In the genomic region with DNA sequence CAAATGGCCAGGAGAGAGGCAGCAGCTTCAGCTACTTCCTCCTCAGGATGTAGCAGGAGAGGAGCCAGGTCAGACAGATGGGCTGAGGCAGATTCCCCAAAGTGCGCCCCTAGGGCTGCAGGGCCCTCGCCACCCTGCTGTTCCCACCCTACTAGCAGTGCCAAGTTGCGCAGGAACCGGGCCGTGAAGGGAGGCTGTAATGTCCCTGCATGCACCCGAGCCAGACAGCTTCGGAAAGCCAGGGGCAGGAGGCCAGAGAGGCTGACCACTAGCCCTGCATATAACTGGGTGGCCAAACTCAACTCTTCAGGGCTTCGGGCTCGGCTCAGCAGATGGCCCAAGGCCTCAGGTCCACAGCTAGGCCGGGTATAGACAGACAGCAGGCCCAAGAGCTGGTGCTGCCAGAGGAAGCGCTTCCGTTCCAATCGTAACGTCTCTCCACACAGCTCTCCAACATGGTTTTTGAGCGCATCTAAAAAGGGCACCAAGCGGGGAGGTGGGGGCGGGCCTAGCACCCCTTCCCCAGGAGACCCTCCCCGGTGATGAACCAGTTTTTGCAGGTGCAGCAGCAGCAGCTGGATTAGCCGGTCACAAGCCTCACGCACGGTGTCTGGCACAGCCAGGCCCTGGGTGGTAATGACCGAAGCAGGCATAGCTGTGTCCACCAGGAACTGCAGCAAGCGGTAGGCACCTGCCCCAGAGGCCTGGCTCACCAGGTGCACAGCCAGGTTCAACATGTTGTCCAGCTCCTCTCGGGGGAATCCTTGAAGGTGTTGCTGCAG, we compare ENCODE assay signal across 24 cellular contexts. TPM values are rescaled to one million over a fixed set of nuclear protein-coding genes. Genes with fewer than 3 reads are reported as not detected.
DNase-seq lines count a peak whose midpoint lies in the region; ATAC-seq and TF ChIP-seq lines count a peak whose summit lies in the region.
"Had no signal": no experiment of that assay in that cellular context is flagged by ENCODE, and none has a peak within 500 bp of the region (broad histone marks: within the 10 kb centered on the region; RNA-seq: fewer than 3 reads in every experiment).

No MANE protein-coding gene starts in this region.

- no peak overlapping the region for H2AK5ac ChIP-seq in mesenchymal stem cell (ENCODE audit: low read length, severe bottlenecking)

- no peak overlapping the region for H3K14ac ChIP-seq in mesenchymal stem cell (ENCODE audit: low read length in 2 of 2)

- no peaks in the 10 kb centered on the region for H3K9me3 Mint-ChIP-seq in activated CD8-positive, alpha-beta T cell treated with anti-CD3 and anti-CD28 coated beads, Interleukin-2, amount 10 ng/mL, durations not matched to agents 7 days and 5 days (ENCODE audit: insufficient read depth)
- no peaks in the 10 kb centered on the region for H3K9me3 Mint-ChIP-seq in activated CD8-positive, alpha-beta T cell treated with anti-CD3 and anti-CD28 coated beads for 36 hours
- H3K9me3 Mint-ChIP-seq: CD8-positive, alpha-beta memory T cell had no signal

- H4K8ac ChIP-seq in mesenchymal stem cell (ENCODE audit: low read length), result no peak overlapping the region

- H2AFZ ChIP-seq in GM23248 (no peak overlapping the region), mesenchymal stem cell (ENCODE audit: low read depth, low read length) (no peak overlapping the region)

- no peak overlapping the region for H2BK12ac ChIP-seq in mesenchymal stem cell (ENCODE audit: low read length in 2 of 2)

- peaks cover 43% of the 10 kb centered on the region for H3K36me3 Mint-ChIP-seq in activated CD8-positive, alpha-beta T cell treated with anti-CD3 and anti-CD28 coated beads, Interleukin-2, amount 10 ng/mL, durations not matched to agents 7 days and 5 days (ENCODE audit: low read depth)
- H3K36me3 Mint-ChIP-seq in activated CD8-positive, alpha-beta T cell treated with anti-CD3 and anti-CD28 coated beads for 36 hours (ENCODE audit: low read depth), result peaks cover 35% of the 10 kb centered on the region

- H3K27ac ChIP-seq in BLaER1 (no peak overlapping the region), GM23248 (no peak overlapping the region; the same call in 1 of the 2 replicates), mesenchymal stem cell (ENCODE audit: low read length, poor library complexity, severe bottlenecking) (no peak overlapping the region), uterus (no peak overlapping the region)
- H3K27ac ChIP-seq: SJCRH30 had no signal

- TF ChIP-seq CTCF in activated CD8-positive, alpha-beta T cell treated with anti-CD3 and anti-CD28 coated beads for 36 hours (IDR thresholded peaks at IDR 0.05), result no peak
- no peak for TF ChIP-seq CTCF in uterus (IDR thresholded peaks at IDR 0.05)

- DNase-seq in activated CD8-positive, alpha-beta T cell treated with anti-CD3 and anti-CD28 coated beads, Interleukin-2, amount 10 ng/mL, durations not matched to agents 7 days and 5 days, result no peak
- no peak for DNase-seq in activated CD8-positive, alpha-beta T cell treated with anti-CD3 and anti-CD28 coated beads for 36 hours
- DNase-seq in GM23248 (no peak), mesenchymal stem cell (no peak), NCI-H1694 treated with DMSO at 0.1 percent for 48 hours (lab: John Stamatoyannopoulos, UW) (no peak), NCI-H2227 (lab: John Stamatoyannopoulos, UW; ENCODE audit: unreplicated experiment) (no peak), uterus (no peak)
- DNase-seq: C1 segment of cervical spinal cord; CD8-positive, alpha-beta memory T cell; DMS153; H7; Kasumi-1; MV-4-11; NCI-H1105; NCI-H1436 treated with DMSO at 0.1 percent for 48 hours; NCI-H2029; NCI-H446 treated with DMSO at 0.1 percent for 48 hours; NCI-H526; NCI-H82; OCI-M1; SJCRH30 had no signal

- H3K27me3 ChIP-seq in BLaER1 (no peaks in the 10 kb centered on the region), GM23248 (replicated peaks; ENCODE audit: insufficient read depth) (no peaks in the 10 kb centered on the region), mesenchymal stem cell (ENCODE audit: control insufficient read depth in 1 of 2, insufficient read depth in 1 of 2, low read length in 2 of 2) (no peaks in the 10 kb centered on the region), uterus (no peaks in the 10 kb centered on the region)
- H3K27me3 ChIP-seq: SJCRH30 had no signal

- peaks cover 53% of the 10 kb centered on the region for H3K4me1 ChIP-seq in BLaER1
- H3K4me1 ChIP-seq in GM23248 (ENCODE audit: insufficient read depth), result peaks cover 25% of the 10 kb centered on the region
- peaks cover 14% of the 10 kb centered on the region for H3K4me1 ChIP-seq in mesenchymal stem cell (ENCODE audit: control insufficient read depth, insufficient read depth, low read depth, low read length)
- H3K4me1 ChIP-seq in uterus, result peaks cover 5 to 14% of the 10 kb centered on the region in 2 donors
- H3K4me1 ChIP-seq: SJCRH30 had no signal

- H3K9ac ChIP-seq in BLaER1 (peak overlapping the region; percentile 45), GM23248 (0 out of 2 replicates have a peak overlapping the region, but pooled peaks have one; percentile 13), mesenchymal stem cell (ENCODE audit: low read length) (peak overlapping the region; percentile 65)

- no peaks in the 10 kb centered on the region for H3K27me3 Mint-ChIP-seq in activated CD8-positive, alpha-beta T cell treated with anti-CD3 and anti-CD28 coated beads, Interleukin-2, amount 10 ng/mL, durations not matched to agents 7 days and 5 days (ENCODE audit: low read depth)
- H3K27me3 Mint-ChIP-seq in activated CD8-positive, alpha-beta T cell treated with anti-CD3 and anti-CD28 coated beads for 36 hours, result no peaks in the 10 kb centered on the region

- H2BK120ac ChIP-seq in mesenchymal stem cell (ENCODE audit: low read depth, low read length), result no peak overlapping the region

- no peak overlapping the region for H4K91ac ChIP-seq in mesenchymal stem cell (ENCODE audit: low read length)

- H3F3A ChIP-seq in GM23248 (ENCODE audit: insufficient read depth), result peaks cover 10% of the 10 kb centered on the region; the same call in 1 of the 2 replicates

- no peak for TF ChIP-seq POLR2A in uterus (IDR thresholded peaks at IDR 0.05)

- H3K9me2 ChIP-seq in GM23248 (ENCODE audit: insufficient read depth), result no peaks in the 10 kb centered on the region

- no peak overlapping the region for H3K4me3 ChIP-seq in BLaER1
- no peak overlapping the region for H3K4me3 ChIP-seq in GM23248
- no peak overlapping the region for H3K4me3 ChIP-seq in mesenchymal stem cell (ENCODE audit: insufficient read depth in 1 of 2, low read depth in 1 of 2, low read length in 2 of 2)
- no peak overlapping the region for H3K4me3 ChIP-seq in uterus
- H3K4me3 ChIP-seq: SJCRH30 had no signal

- H4K20me1 ChIP-seq in BLaER1 (peaks cover 74% of the 10 kb centered on the region), GM23248 (ENCODE audit: insufficient read depth) (no peaks in the 10 kb centered on the region)

- POLR2A ChIA-PET in activated CD8-positive, alpha-beta T cell treated with anti-CD3 and anti-CD28 coated beads, Interleukin-2, amount 10 ng/mL, durations not matched to agents 7 days and 5 days (lab: Charles Lee), result interaction anchor here (0.7 to 8.9 kb wide), 7 partner anchors 17 to 193 kb away, joined by 3 to 76 read pairs (median 3); partner anchors contain the start of genes B3GAT3, C11orf98, CSKMT and EML3
- POLR2A ChIA-PET in activated CD8-positive, alpha-beta T cell treated with anti-CD3 and anti-CD28 coated beads for 36 hours (lab: Charles Lee), result interaction anchor here (0.6 to 13.3 kb wide), 8 partner anchors 9 to 119 kb away, joined by 3 to 263 read pairs (median 6); partner anchors contain the start of genes BSCL2, C11orf98, CSKMT and GNG3

- WGBS in GM23248 (ENCODE audit: low coverage in 1 of 2, low lambda C conversion rate in 2 of 2, missing lambda C conversion rate in 2 of 2), 2 experiments, result 85 to 87% methylated on average over 24 of the region's 24 CpGs
- 96% methylated on average over 24 of the region's 24 CpGs for WGBS in mesenchymal stem cell

- H3K23ac ChIP-seq in mesenchymal stem cell (ENCODE audit: low read length in 2 of 2), result no peak overlapping the region

- no peak overlapping the region for H3K4me3 Mint-ChIP-seq in activated CD8-positive, alpha-beta T cell treated with anti-CD3 and anti-CD28 coated beads, Interleukin-2, amount 10 ng/mL, durations not matched to agents 7 days and 5 days
- no peak overlapping the region for H3K4me3 Mint-ChIP-seq in activated CD8-positive, alpha-beta T cell treated with anti-CD3 and anti-CD28 coated beads for 36 hours

- no peak overlapping the region for H2BK5ac ChIP-seq in mesenchymal stem cell (ENCODE audit: low read depth, low read length, poor library complexity, severe bottlenecking)

- in situ Hi-C loops in GM23248 (cut with MboI), result no loop called here

- intact Hi-C loops in activated CD8-positive, alpha-beta T cell treated with anti-CD3 and anti-CD28 coated beads for 36 hours (cut with micrococcal nuclease), result loop anchor here (5.0 kb wide), 1 partner anchor 36 kb away; the partner anchor contains the start of genes EML3 and ROM1
- intact Hi-C loops in uterus (cut with DNase I; ENCODE audit: low total_unique reads), result no loop called here

- H3K4me1 Mint-ChIP-seq in activated CD8-positive, alpha-beta T cell treated with anti-CD3 and anti-CD28 coated beads, Interleukin-2, amount 10 ng/mL, durations not matched to agents 7 days and 5 days (ENCODE audit: low read depth), result peaks cover 32% of the 10 kb centered on the region
- H3K4me1 Mint-ChIP-seq in activated CD8-positive, alpha-beta T cell treated with anti-CD3 and anti-CD28 coated beads for 36 hours (ENCODE audit: low read depth), result peaks cover 31% of the 10 kb centered on the region

- no peaks in the 10 kb centered on the region for H3K9me3 ChIP-seq in BLaER1
- no peaks in the 10 kb centered on the region for H3K9me3 ChIP-seq in GM23248 (ENCODE audit: low read depth)
- no peaks in the 10 kb centered on the region for H3K9me3 ChIP-seq in mesenchymal stem cell (ENCODE audit: control insufficient read depth, low read length)
- H3K9me3 ChIP-seq in uterus, result no peaks in the 10 kb centered on the region
- H3K9me3 ChIP-seq: SJCRH30 had no signal

- ATAC-seq in activated CD8-positive, alpha-beta T cell treated with anti-CD3 and anti-CD28 coated beads, Interleukin-2, amount 10 ng/mL, durations not matched to agents 7 days and 5 days, result no peak
- ATAC-seq in activated CD8-positive, alpha-beta T cell treated with anti-CD3 and anti-CD28 coated beads for 36 hours, result no peak
- ATAC-seq: Right ventricle myocardium inferior, SK-N-SH treated with all-trans-retinoic acid at 6 μM for 48 hours had no signal

- peak overlapping the region; percentile 56 for H2BK15ac ChIP-seq in mesenchymal stem cell (ENCODE audit: low read depth, poor library complexity, severe bottlenecking)

- no peak overlapping the region for H3K4ac ChIP-seq in mesenchymal stem cell (ENCODE audit: low read depth in 1 of 2, low read length in 2 of 2)

- H3K4me2 ChIP-seq in BLaER1, result no peak overlapping the region
- no peak overlapping the region for H3K4me2 ChIP-seq in GM23248 (ENCODE audit: unreplicated experiment)
- no peak overlapping the region for H3K4me2 ChIP-seq in mesenchymal stem cell (ENCODE audit: low read length, poor library complexity, severe bottlenecking)

- CTCF ChIA-PET in activated CD8-positive, alpha-beta T cell treated with anti-CD3 and anti-CD28 coated beads, Interleukin-2, amount 10 ng/mL, durations not matched to agents 7 days and 5 days (lab: Charles Lee), result interaction anchor here (1.6 kb wide), 1 partner anchor 55 kb away, joined by 3 read pairs; no protein-coding TSS in a partner anchor
- CTCF ChIA-PET in activated CD8-positive, alpha-beta T cell treated with anti-CD3 and anti-CD28 coated beads for 36 hours (lab: Charles Lee), result interaction anchor here (1.1 to 1.4 kb wide), 5 partner anchors 17 to 253 kb away, joined by 3 to 4 read pairs (median 3); partner anchors contain the start of genes CSKMT and UQCC3

- H3K79me1 ChIP-seq in mesenchymal stem cell (replicated peaks; ENCODE audit: low read length, poor library complexity, severe bottlenecking), result peaks cover 24% of the 10 kb centered on the region

- H3K36me3 ChIP-seq in BLaER1 (peaks cover 60% of the 10 kb centered on the region), GM23248 (ENCODE audit: low read depth) (no peaks in the 10 kb centered on the region; the same call in 1 of the 2 replicates), mesenchymal stem cell (ENCODE audit: control insufficient read depth in 1 of 2, insufficient read depth in 2 of 2, low read depth in 1 of 2, low read length in 2 of 2) (peaks cover 43% of the 10 kb centered on the region in 2 experiments), uterus (no peaks in the 10 kb centered on the region)

- H3K79me2 ChIP-seq in GM23248 (ENCODE audit: insufficient read depth), result peaks cover 73% of the 10 kb centered on the region

- H3K18ac ChIP-seq in mesenchymal stem cell (ENCODE audit: low read depth in 1 of 2, low read length in 2 of 2), result no peak overlapping the region

- peak overlapping the region; percentile 43 for H3K27ac Mint-ChIP-seq in activated CD8-positive, alpha-beta T cell treated with anti-CD3 and anti-CD28 coated beads, Interleukin-2, amount 10 ng/mL, durations not matched to agents 7 days and 5 days
- no peak overlapping the region for H3K27ac Mint-ChIP-seq in activated CD8-positive, alpha-beta T cell treated with anti-CD3 and anti-CD28 coated beads for 36 hours

RNA-seq across cellular contexts. Expression of gene GANAB, which starts 2.0 kb away (rescaled TPM):
- 100 to 1,000 TPM; 297 to 310 TPM for total RNA-seq in activated CD8-positive, alpha-beta T cell treated with anti-CD3 and anti-CD28 coated beads, Interleukin-2, amount 10 ng/mL, durations not matched to agents 7 days and 5 days
- 100 to 1,000 TPM; 205 to 217 TPM for total RNA-seq in activated CD8-positive, alpha-beta T cell treated with anti-CD3 and anti-CD28 coated beads for 36 hours
- 307 and 312 TPM in 2 replicates for total RNA-seq in GM23248 (2014; rRNA removed; shearing (Covaris generic))
- 224 and 225 TPM in 2 replicates for polyA plus RNA-seq in GM23248 (2016; fragmentation: Nextera tagmentation; extraction: Ambion mirVana)
- polyA plus RNA-seq in mesenchymal stem cell (2013, experiment 1 of 2), result 245 TPM
- 237 TPM for polyA plus RNA-seq in mesenchymal stem cell (2013, experiment 2 of 2)
- 100 to 1,000 TPM in 3 of 4 donors, 10 to 100 TPM in 1; 56.9 to 513 (median 270) TPM for total RNA-seq in uterus

RNA-seq across cellular contexts. Expression of gene INTS5, which starts 4.7 kb away (rescaled TPM):
- 10 to 100 TPM; 28.9 to 29.2 TPM for total RNA-seq in activated CD8-positive, alpha-beta T cell treated with anti-CD3 and anti-CD28 coated beads, Interleukin-2, amount 10 ng/mL, durations not matched to agents 7 days and 5 days
- total RNA-seq in activated CD8-positive, alpha-beta T cell treated with anti-CD3 and anti-CD28 coated beads for 36 hours, result 10 to 100 TPM; 30.3 to 31.5 TPM
- total RNA-seq in GM23248 (2014; rRNA removed; shearing (Covaris generic)), result 26.4 and 30.4 TPM in 2 replicates
- 17.1 and 18.9 TPM in 2 replicates for polyA plus RNA-seq in GM23248 (2016; fragmentation: Nextera tagmentation; extraction: Ambion mirVana)
- polyA plus RNA-seq in mesenchymal stem cell (2013, experiment 1 of 2), result 7.9 TPM
- 7.7 TPM for polyA plus RNA-seq in mesenchymal stem cell (2013, experiment 2 of 2)
- 10 to 100 TPM in 3 of 4 donors, 1 to 10 TPM in 1; 4.9 to 27.4 (median 18.8) TPM for total RNA-seq in uterus

RNA-seq across cellular contexts. Expression of gene C11orf98, which starts 16.6 kb away (rescaled TPM):
- total RNA-seq in activated CD8-positive, alpha-beta T cell treated with anti-CD3 and anti-CD28 coated beads, Interleukin-2, amount 10 ng/mL, durations not matched to agents 7 days and 5 days, result 100 to 1,000 TPM; 131 to 133 TPM
- total RNA-seq in activated CD8-positive, alpha-beta T cell treated with anti-CD3 and anti-CD28 coated beads for 36 hours, result 100 to 1,000 TPM; 108 TPM
- 16.6 and 24.2 TPM in 2 replicates for total RNA-seq in GM23248 (2014; rRNA removed; shearing (Covaris generic))
- polyA plus RNA-seq in GM23248 (2016; fragmentation: Nextera tagmentation; extraction: Ambion mirVana), result 76.8 and 77.9 TPM in 2 replicates
- polyA plus RNA-seq in mesenchymal stem cell (2013, experiment 1 of 2), result 104 TPM
- polyA plus RNA-seq in mesenchymal stem cell (2013, experiment 2 of 2), result 108 TPM
- total RNA-seq in uterus, result 10 to 100 TPM in 3 of 4 donors, 1 to 10 TPM in 1; 4.6 to 35.7 (median 19.5) TPM

RNA-seq across cellular contexts. Expression of gene CSKMT, which starts 16.7 kb away (rescaled TPM):
- total RNA-seq in activated CD8-positive, alpha-beta T cell treated with anti-CD3 and anti-CD28 coated beads, Interleukin-2, amount 10 ng/mL, durations not matched to agents 7 days and 5 days, result 10 to 100 TPM; 21.9 to 22.8 TPM
- total RNA-seq in activated CD8-positive, alpha-beta T cell treated with anti-CD3 and anti-CD28 coated beads for 36 hours, result 10 to 100 TPM; 37.1 to 43.6 TPM
- total RNA-seq in GM23248 (2014; rRNA removed; shearing (Covaris generic)), result 5.4 and 6.1 TPM in 2 replicates
- polyA plus RNA-seq in GM23248 (2016; fragmentation: Nextera tagmentation; extraction: Ambion mirVana), result 2.9 and 3.6 TPM in 2 replicates
- 7.8 TPM for polyA plus RNA-seq in mesenchymal stem cell (2013, experiment 1 of 2)
- polyA plus RNA-seq in mesenchymal stem cell (2013, experiment 2 of 2), result 6.6 TPM
- 10 to 100 TPM in 2 of 4 donors, 1 to 10 TPM in 1, not detected in 1; 7.7 to 25.9 (median 12.6) TPM for total RNA-seq in uterus

RNA-seq across cellular contexts. Expression of gene UQCC3, which starts 23.1 kb away (rescaled TPM):
- total RNA-seq in activated CD8-positive, alpha-beta T cell treated with anti-CD3 and anti-CD28 coated beads, Interleukin-2, amount 10 ng/mL, durations not matched to agents 7 days and 5 days, result 1 to 10 TPM; 7.5 TPM
- total RNA-seq in activated CD8-positive, alpha-beta T cell treated with anti-CD3 and anti-CD28 coated beads for 36 hours, result 1 to 10 TPM; 4.7 TPM
- total RNA-seq in GM23248 (2014; rRNA removed; shearing (Covaris generic)), result 2.3 and 5.9 TPM in 2 replicates
- 14.5 and 15.1 TPM in 2 replicates for polyA plus RNA-seq in GM23248 (2016; fragmentation: Nextera tagmentation; extraction: Ambion mirVana)
- 6.9 TPM for polyA plus RNA-seq in mesenchymal stem cell (2013, experiment 1 of 2)
- polyA plus RNA-seq in mesenchymal stem cell (2013, experiment 2 of 2), result 7.1 TPM
- 1 to 10 TPM in 3 of 4 donors, under 1 TPM in 1; 0.51 to 6.6 (median 3.4) TPM for total RNA-seq in uterus

Comparison
In these comparisons a context has a peak if more than half of its experiments do, and no peak if none do; other contexts are left out.
1. H3K9ac ChIP-seq: peak in every context shown above with its lines; median percentile 65 in mesenchymal stem cell; 45 in BLaER1; 13 in GM23248.